ENCODE assay signal across 14 cellular contexts in genomic region chr9:113772121-113772885, GRCh38.
A peak's percentile ranks its signal among the peaks of the same experiment; 100 is the strongest.
DNase-seq lines count a peak whose midpoint lies in the region; ATAC-seq and TF ChIP-seq lines count a peak whose summit lies in the region.
"Had no signal": no experiment of that assay in that cellular context is flagged by ENCODE, and none has a peak within 500 bp of the region (broad histone marks: within the 10 kb centered on the region; RNA-seq: fewer than 3 reads in every experiment).

No MANE protein-coding gene starts in this region.

- intact Hi-C loops in Right ventricle myocardium superior (cut with DNase I): no loop called here
- intact Hi-C loops in cardiac septum (cut with DNase I): no loop called here
- intact Hi-C loops in spleen (cut with DNase I; ENCODE audit: low total_unique reads): no loop called here

- H3K27me3 ChIP-seq in spleen (replicated peaks in 1 of 7): peaks cover 0 to 4% (median 0%) of the 10 kb centered on the region in 7 donors

- H3K36me3 Mint-ChIP-seq in chondrocyte (ENCODE audit: low read depth): no peaks in the 10 kb centered on the region
- H3K36me3 Mint-ChIP-seq: activated CD8-positive, alpha-beta memory T cell treated with anti-CD3 and anti-CD28 coated beads, Interleukin-2, amount 10 ng/mL, durations not matched to agents 7 days and 5 days had no signal

- peaks cover 59% of the 10 kb centered on the region for H3K4me1 Mint-ChIP-seq in chondrocyte (ENCODE audit: low read depth)
- H3K4me1 Mint-ChIP-seq: activated CD8-positive, alpha-beta memory T cell treated with anti-CD3 and anti-CD28 coated beads, Interleukin-2, amount 10 ng/mL, durations not matched to agents 7 days and 5 days; central memory CD8-positive, alpha-beta T cell had no signal

- WGBS in spleen, 5 donors: 76 to 88% (median 83%) methylated on average over 6 of the region's 6 CpGs

- peak overlapping the region; percentile 94 for H3K27ac Mint-ChIP-seq in chondrocyte (ENCODE audit: unreplicated experiment)
- H3K27ac Mint-ChIP-seq: activated CD8-positive, alpha-beta memory T cell treated with anti-CD3 and anti-CD28 coated beads, Interleukin-2, amount 10 ng/mL, durations not matched to agents 7 days and 5 days had no signal

- ATAC-seq in Right ventricle myocardium superior (ENCODE audit: poor library complexity) (peak; percentile 79), HG02623 (IDR thresholded peaks at IDR 0.05; ENCODE audit: unreplicated experiment) (no peak)
- ATAC-seq: activated CD8-positive, alpha-beta memory T cell treated with anti-CD3 and anti-CD28 coated beads, Interleukin-2, amount 10 ng/mL, durations not matched to agents 7 days and 5 days had no signal

- H3K4me3 ChIP-seq in spleen: no peak overlapping the region
- H3K4me3 ChIP-seq: lower lobe of right lung, stomach had no signal

- no peak overlapping the region for H3K27ac ChIP-seq in spleen
- H3K27ac ChIP-seq: lower lobe of right lung, stomach had no signal

- no peak for TF ChIP-seq POLR2A in spleen (IDR thresholded peaks at IDR 0.05)

- no peaks in the 10 kb centered on the region for H3K4me1 ChIP-seq in spleen

- H3K9me3 ChIP-seq in spleen: peaks cover 0 to 6% (median 0%) of the 10 kb centered on the region in 8 donors
- H3K9me3 ChIP-seq: lower lobe of right lung, stomach had no signal

- H3K27me3 Mint-ChIP-seq in chondrocyte (ENCODE audit: low read depth): no peaks in the 10 kb centered on the region

- H3K4me3 Mint-ChIP-seq in chondrocyte (ENCODE audit: unreplicated experiment): no peak overlapping the region
- H3K4me3 Mint-ChIP-seq: activated CD8-positive, alpha-beta memory T cell treated with anti-CD3 and anti-CD28 coated beads, Interleukin-2, amount 10 ng/mL, durations not matched to agents 7 days and 5 days; central memory CD8-positive, alpha-beta T cell had no signal

- peaks cover 4% of the 10 kb centered on the region for H3K9me3 Mint-ChIP-seq in chondrocyte (ENCODE audit: low read depth)
- H3K9me3 Mint-ChIP-seq: central memory CD8-positive, alpha-beta T cell had no signal

- DNase-seq in Right ventricle myocardium superior (no peak), cardiac septum (ENCODE audit: low spot score) (no peak), chondrocyte (ENCODE audit: low spot score) (no peak), hepatic stellate cell (ENCODE audit: low spot score) (peak; percentile 37), SHP77 (lab: John Stamatoyannopoulos, UW) (no peak), NCI-H2029 treated with DMSO at 0.1 percent for 48 hours (lab: John Stamatoyannopoulos, UW) (no peak), spleen (no peak)
- DNase-seq: activated CD8-positive, alpha-beta memory T cell treated with anti-CD3 and anti-CD28 coated beads, Interleukin-2, amount 10 ng/mL, durations not matched to agents 7 days and 5 days; activated gamma-delta T cell treated with Interleukin-2 at 50 U/mL for 16 hours; lower lobe of right lung; NCI-H2227 treated with DMSO at 0.1 percent for 48 hours; stomach had no signal

- no peaks in the 10 kb centered on the region for H3K36me3 ChIP-seq in spleen
- H3K36me3 ChIP-seq: lower lobe of right lung, stomach had no signal

- TF ChIP-seq CTCF in chondrocyte (IDR thresholded peaks at IDR 0.05) (no peak), spleen (IDR thresholded peaks at IDR 0.05 in 8 of 11, conservative IDR thresholded peaks at IDR 0.05 in 3 of 11) (no peak)
